In the genomic region with DNA sequence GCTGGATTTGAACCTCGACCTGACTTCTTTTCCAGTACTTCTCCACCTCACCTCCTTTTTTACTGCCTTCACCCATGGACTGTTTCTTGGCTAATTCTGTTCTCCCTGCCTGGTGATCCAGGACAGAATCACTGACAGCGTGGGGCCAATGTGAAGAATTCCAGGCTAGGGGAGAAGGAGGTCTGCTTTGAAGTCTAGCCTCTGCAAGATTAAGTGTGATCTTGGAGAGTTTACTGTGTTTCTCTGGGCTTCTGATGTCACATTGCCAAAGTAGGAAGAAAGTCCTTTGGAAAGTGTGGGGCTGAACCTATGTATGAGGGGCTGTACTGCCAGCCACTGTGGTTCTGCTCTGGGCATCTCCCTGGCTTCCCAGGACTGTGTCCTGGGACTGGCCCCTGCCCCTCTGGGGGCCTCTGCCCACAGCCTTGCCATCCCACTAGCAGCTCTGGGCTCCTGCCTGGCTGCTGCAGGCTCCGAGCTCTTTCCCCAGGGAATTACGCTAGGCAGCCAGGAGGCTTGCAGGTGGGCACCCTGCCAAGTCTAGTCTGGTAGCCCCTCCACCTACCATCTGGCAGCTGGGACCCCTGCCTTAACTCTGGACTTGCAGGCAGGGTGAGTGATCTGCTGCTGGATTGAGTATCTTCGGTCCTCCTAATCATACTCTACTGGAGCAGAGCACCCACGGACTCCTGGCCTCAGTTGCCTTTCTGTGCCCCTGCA, we compare ENCODE assay signal across 11 cellular contexts. TPM values are rescaled to one million over a fixed set of nuclear protein-coding genes. Genes with fewer than 3 reads are reported as not detected.
DNase-seq lines count a peak whose midpoint lies in the region; ATAC-seq and TF ChIP-seq lines count a peak whose summit lies in the region.
"Had no signal": no experiment of that assay in that cellular context is flagged by ENCODE, and none has a peak within 500 bp of the region (broad histone marks: within the 10 kb centered on the region; RNA-seq: fewer than 3 reads in every experiment).

No MANE protein-coding gene starts in this region.

- no peaks in the 10 kb centered on the region for H4K20me1 ChIP-seq in HCT116 (ENCODE audit: insufficient read depth)

- POLR2A ChIA-PET in HCT116 (lab: Charles Lee) = no interaction called here

- DNase-seq in HCT116 (ENCODE audit: low read depth, low spot score) = no peak
- DNase-seq in NCI-H524 (lab: John Stamatoyannopoulos, UW) = peak; percentile 71 to 90
- no peak for DNase-seq in esophagus squamous epithelium (lab: John Stamatoyannopoulos, UW)
- no peak for DNase-seq in prostate gland (ENCODE audit: low spot score)
- DNase-seq: activated B cell treated with CpG ODN at 0.5 μM for 24 hours, HFFc6 had no signal

- no peaks in the 10 kb centered on the region for H3K27me3 ChIP-seq in HCT116 (ENCODE audit: insufficient read depth, low read length)
- H3K27me3 ChIP-seq in esophagus squamous epithelium = no peaks in the 10 kb centered on the region
- H3K27me3 ChIP-seq in prostate gland (replicated peaks; ENCODE audit: insufficient read depth) = no peaks in the 10 kb centered on the region
- H3K27me3 ChIP-seq: SJSA1 had no signal

- ATAC-seq in HCT116 (no peak), HG02852 (IDR thresholded peaks at IDR 0.05; ENCODE audit: unreplicated experiment) (no peak), GM21717 (IDR thresholded peaks at IDR 0.05; ENCODE audit: unreplicated experiment) (no peak), GM19467 (IDR thresholded peaks at IDR 0.05; ENCODE audit: unreplicated experiment) (no peak)
- ATAC-seq: right cardiac atrium had no signal

- no peak overlapping the region for H2AFZ ChIP-seq in HCT116 (ENCODE audit: low read depth, low read length, poor library complexity, severe bottlenecking)

- H3K4me3 ChIP-seq in HCT116 (replicated peaks in 1 of 2; ENCODE audit: low read depth in 1 of 2, low read length in 2 of 2) (no peak overlapping the region), esophagus squamous epithelium (no peak overlapping the region), prostate gland (no peak overlapping the region)
- H3K4me3 ChIP-seq: SJSA1 had no signal

- TF ChIP-seq CTCF in HCT116 (IDR thresholded peaks at IDR 0.05 in 2 of 3, conservative IDR thresholded peaks at IDR 0.05 in 1 of 3; ENCODE audit: borderline replicate concordance in 1 of 3, insufficient read depth in 1 of 3, low read depth in 2 of 3, low read length in 2 of 3) (no peak), esophagus squamous epithelium (IDR thresholded peaks at IDR 0.05) (no peak), prostate gland (IDR thresholded peaks at IDR 0.05) (no peak)

- no TSS peak for BruUV-seq in HCT116 (replicated peaks; lab: Mats Ljungman, UMichigan)

- RAD21 ChIA-PET in HCT116 (lab: Charles Lee; ENCODE audit: low non-redundant PET in 1 of 2, low total read pairs in 2 of 2, uncharacterized antibody in 2 of 2, unreplicated experiment in 2 of 2) = no interaction called here

- intact Hi-C loops in HCT116 (cut with micrococcal nuclease) (loop anchor here (5.0 kb wide), 2 partner anchors 48 to 113 kb away; a partner anchor contains a TSS), esophagus squamous epithelium (cut with DNase I) (no loop called here), prostate gland (cut with DNase I) (no loop called here)

- no peak for TF ChIP-seq RAD21 in HCT116 (IDR thresholded peaks at IDR 0.05; ENCODE audit: low read depth)

- H3K36me3 ChIP-seq in HCT116 (ENCODE audit: control insufficient read depth in 1 of 2, insufficient read depth in 2 of 2, low read length in 2 of 2) (peaks cover 0 to 5% of the 10 kb centered on the region in 2 experiments; a peak in 2 of 4 replicates), esophagus squamous epithelium (peaks cover 3 to 48% (median 4%) of the 10 kb centered on the region in 3 donors), prostate gland (no peaks in the 10 kb centered on the region)

- H3K4me2 ChIP-seq in HCT116 (ENCODE audit: low read length) = 0 out of 2 replicates have a peak overlapping the region, but pooled peaks have one; percentile 13

- H3K9ac ChIP-seq in HCT116 (ENCODE audit: low read length) = 0 out of 2 replicates have a peak overlapping the region, but pooled peaks have one; percentile 5

- H3K27ac ChIP-seq in HCT116 (ENCODE audit: low read depth, low read length) (peak overlapping the region; percentile 36; the same call in 1 of the 2 replicates), esophagus squamous epithelium (peak overlapping the region in 3 of 4 donors; percentile 40 to 96 (median 67)), prostate gland (peak overlapping the region; percentile 85 to 98)
- H3K27ac ChIP-seq: SJSA1 had no signal

- WGBS in esophagus squamous epithelium, 2 donors = 59 to 91% methylated on average over 2 to 6 of the region's 6 CpGs
- WGBS in prostate gland = 66% methylated on average over 6 of the region's 6 CpGs

- H3K79me2 ChIP-seq in HCT116 (ENCODE audit: insufficient read depth, low read length) = peaks cover 58% of the 10 kb centered on the region

- TF ChIP-seq POLR2A in HCT116 (IDR thresholded peaks at IDR 0.05; ENCODE audit: borderline replicate concordance, extremely low read depth, insufficient read depth, insufficient read length) (no peak), esophagus squamous epithelium (IDR thresholded peaks at IDR 0.05) (no peak), prostate gland (IDR thresholded peaks at IDR 0.05) (no peak)

- no peaks in the 10 kb centered on the region for H3K9me2 ChIP-seq in HCT116 (ENCODE audit: insufficient read depth)

- H3K4me1 ChIP-seq in HCT116 (ENCODE audit: control insufficient read depth in 1 of 2, insufficient read depth in 2 of 2, low read length in 2 of 2) (peaks cover 93 to 100% of the 10 kb centered on the region in 2 experiments), esophagus squamous epithelium (peaks cover 59 to 100% (median 95%) of the 10 kb centered on the region in 3 donors), prostate gland (replicated peaks) (peaks cover 44% of the 10 kb centered on the region)

- H3K9me3 ChIP-seq in HCT116 (ENCODE audit: control insufficient read depth in 1 of 2, insufficient read depth in 1 of 2, low read depth in 1 of 2, low read length in 2 of 2) (no peaks in the 10 kb centered on the region), esophagus squamous epithelium (no peaks in the 10 kb centered on the region), prostate gland (no peaks in the 10 kb centered on the region)
- H3K9me3 ChIP-seq: SJSA1 had no signal

- CTCF ChIA-PET in HCT116 (lab: Charles Lee) = interaction anchor here (1.1 kb wide), 1 partner anchor 53 kb away, joined by 5 read pairs; no protein-coding TSS in a partner anchor

TF ChIP-seq in HCT116, 20 proteins besides CTCF, POLR2A, EP300 and RAD21:
- no peak for TF ChIP-seq EGR1 (IDR thresholded peaks at IDR 0.05; ENCODE audit: low read depth)
- no peak for TF ChIP-seq ZNF274 (IDR thresholded peaks at IDR 0.05; ENCODE audit: low read depth, low read length)
- TF ChIP-seq, protein P1, sequence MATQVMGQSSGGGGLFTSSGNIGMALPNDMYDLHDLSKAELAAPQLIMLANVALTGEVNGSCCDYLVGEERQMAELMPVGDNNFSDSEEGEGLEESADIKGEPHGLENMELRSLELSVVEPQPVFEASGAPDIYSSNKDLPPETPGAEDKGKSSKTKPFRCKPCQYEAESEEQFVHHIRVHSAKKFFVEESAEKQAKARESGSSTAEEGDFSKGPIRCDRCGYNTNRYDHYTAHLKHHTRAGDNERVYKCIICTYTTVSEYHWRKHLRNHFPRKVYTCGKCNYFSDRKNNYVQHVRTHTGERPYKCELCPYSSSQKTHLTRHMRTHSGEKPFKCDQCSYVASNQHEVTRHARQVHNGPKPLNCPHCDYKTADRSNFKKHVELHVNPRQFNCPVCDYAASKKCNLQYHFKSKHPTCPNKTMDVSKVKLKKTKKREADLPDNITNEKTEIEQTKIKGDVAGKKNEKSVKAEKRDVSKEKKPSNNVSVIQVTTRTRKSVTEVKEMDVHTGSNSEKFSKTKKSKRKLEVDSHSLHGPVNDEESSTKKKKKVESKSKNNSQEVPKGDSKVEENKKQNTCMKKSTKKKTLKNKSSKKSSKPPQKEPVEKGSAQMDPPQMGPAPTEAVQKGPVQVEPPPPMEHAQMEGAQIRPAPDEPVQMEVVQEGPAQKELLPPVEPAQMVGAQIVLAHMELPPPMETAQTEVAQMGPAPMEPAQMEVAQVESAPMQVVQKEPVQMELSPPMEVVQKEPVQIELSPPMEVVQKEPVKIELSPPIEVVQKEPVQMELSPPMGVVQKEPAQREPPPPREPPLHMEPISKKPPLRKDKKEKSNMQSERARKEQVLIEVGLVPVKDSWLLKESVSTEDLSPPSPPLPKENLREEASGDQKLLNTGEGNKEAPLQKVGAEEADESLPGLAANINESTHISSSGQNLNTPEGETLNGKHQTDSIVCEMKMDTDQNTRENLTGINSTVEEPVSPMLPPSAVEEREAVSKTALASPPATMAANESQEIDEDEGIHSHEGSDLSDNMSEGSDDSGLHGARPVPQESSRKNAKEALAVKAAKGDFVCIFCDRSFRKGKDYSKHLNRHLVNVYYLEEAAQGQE (IDR thresholded peaks at IDR 0.05; ENCODE audit: low read depth) = no peak
- no peak for TF ChIP-seq POLR2AphosphoS5 (IDR thresholded peaks at IDR 0.05; ENCODE audit: low read depth, low read length)
- TF ChIP-seq CBX3 (IDR thresholded peaks at IDR 0.05; ENCODE audit: low read depth) = no peak
- TF ChIP-seq, protein P2, sequence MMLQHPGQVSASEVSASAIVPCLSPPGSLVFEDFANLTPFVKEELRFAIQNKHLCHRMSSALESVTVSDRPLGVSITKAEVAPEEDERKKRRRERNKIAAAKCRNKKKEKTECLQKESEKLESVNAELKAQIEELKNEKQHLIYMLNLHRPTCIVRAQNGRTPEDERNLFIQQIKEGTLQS (IDR thresholded peaks at IDR 0.05) = no peak
- no peak for TF ChIP-seq JUND (IDR thresholded peaks at IDR 0.05)
- no peak for TF ChIP-seq CEBPB (IDR thresholded peaks at IDR 0.05; ENCODE audit: low read depth)
- TF ChIP-seq SIN3A (IDR thresholded peaks at IDR 0.05; ENCODE audit: low read depth) = no peak
- TF ChIP-seq ZFX (IDR thresholded peaks at IDR 0.05) = no peak
- TF ChIP-seq YY1 (IDR thresholded peaks at IDR 0.05; ENCODE audit: extremely low read depth, insufficient replicate concordance, low read depth, low read length) = no peak

RNA-seq across cellular contexts. Expression of a gene that starts 52.2 kb away (rescaled TPM):
- total RNA-seq in HCT116 (2021; ENCODE audit: unreplicated experiment) = 244 TPM
- polyA plus RNA-seq in HCT116 (2012) = 180 and 210 TPM in 2 replicates
- 10 to 100 TPM; 46.7 to 92.0 (median 62.3) TPM for total RNA-seq in esophagus squamous epithelium
- total RNA-seq in prostate gland = 10 to 100 TPM; 32.0 to 63.5 TPM

RNA-seq across cellular contexts. Expression of a gene that starts 52.5 kb away (rescaled TPM):
- total RNA-seq in HCT116 (2021; ENCODE audit: unreplicated experiment) (38.2 TPM), esophagus squamous epithelium (10 to 100 TPM in 2 of 4 donors, 1 to 10 TPM in 2; 6.5 to 20.0 (median 11.9) TPM), prostate gland (10 to 100 TPM; 27.1 to 72.5 TPM)
- polyA plus RNA-seq in HCT116 (2012) = 8.9 and 15.8 TPM in 2 replicates

Comparison
In these comparisons a context has a peak if more than half of its experiments do, and no peak if none do; other contexts are left out.
1. DNase-seq: peak in NCI-H524 (2 of 2); none in HCT116 (single experiment), esophagus squamous epithelium (single experiment) and prostate gland (single experiment).
2. H3K27ac ChIP-seq: peak in every context shown above with its lines; median percentile 92 in prostate gland; 67 in esophagus squamous epithelium; 36 in HCT116.